In genomic region chr7:29865526-29865925, GRCh38 we compare ENCODE assay signal across 14 cellular contexts. TPM values are rescaled to one million over a fixed set of nuclear protein-coding genes. Genes with fewer than 3 reads are reported as not detected.
DNase-seq lines count a peak whose midpoint lies in the region; ATAC-seq, FAIRE-seq and TF ChIP-seq lines count a peak whose summit lies in the region.
"Had no signal": no experiment of that assay in that cellular context is flagged by ENCODE, and none has a peak within 500 bp of the region (broad histone marks: within the 10 kb centered on the region; RNA-seq: fewer than 3 reads in every experiment).

No MANE protein-coding gene starts in this region.

- H3K4me3 ChIP-seq in endothelial cell of umbilical vein (replicated peaks in 1 of 3; ENCODE audit: insufficient read depth in 1 of 3, low read depth in 1 of 3, low read length in 3 of 3) = no peak overlapping the region
- H3K4me3 ChIP-seq: BLaER1 had no signal

- no peak for TF ChIP-seq POLR2A in endothelial cell of umbilical vein (IDR thresholded peaks at IDR 0.05; ENCODE audit: low read depth, low read length)

- no peak overlapping the region for H3K9ac ChIP-seq in endothelial cell of umbilical vein (replicated peaks; ENCODE audit: extremely low read depth, insufficient read depth, low read length)
- H3K9ac ChIP-seq: BLaER1 had no signal

- no peaks in the 10 kb centered on the region for H3K9me3 Mint-ChIP-seq in T-helper 2 cell treated with Interferon-gamma antibody and Interleukin-4, amounts not matched to agents 5 μg/mL and 100 μg/mL, for 36 hours
- no peaks in the 10 kb centered on the region for H3K9me3 Mint-ChIP-seq in T-cell
- H3K9me3 Mint-ChIP-seq: activated naive CD4-positive, alpha-beta T cell treated with anti-CD3 and anti-CD28 coated beads for 36 hours; IgD-negative memory B cell; memory B cell had no signal

- H3K4me2 ChIP-seq in endothelial cell of umbilical vein (ENCODE audit: insufficient read depth, low read length) = no peak overlapping the region
- H3K4me2 ChIP-seq: BLaER1 had no signal

- no TSS peak for BruUV-seq in endothelial cell of umbilical vein (replicated peaks; lab: Mats Ljungman, UMichigan)

- H3K27ac Mint-ChIP-seq in T-helper 2 cell treated with Interferon-gamma antibody and Interleukin-4, amounts not matched to agents 5 μg/mL and 100 μg/mL, for 36 hours = no peak overlapping the region
- no peak overlapping the region for H3K27ac Mint-ChIP-seq in T-cell
- H3K27ac Mint-ChIP-seq: activated naive CD4-positive, alpha-beta T cell treated with anti-CD3 and anti-CD28 coated beads for 36 hours; IgD-negative memory B cell; memory B cell had no signal

- DNase-seq in AG08396 (ENCODE audit: low spot score) (peak; percentile 70), NCI-H226 (peak; percentile 67), endothelial cell of umbilical vein (ENCODE audit: low read depth, low spot score) (peak; percentile 79), lung microvascular endothelial cell (ENCODE audit: low read depth in 2 of 2) (peak; percentile 46 to 61), GOT3 (lab: John Stamatoyannopoulos, UW) (no peak), HuH-7 (ENCODE audit: low spot score) (no peak), T-cell (no peak)
- no peak for DNase-seq in T-helper 2 cell treated with Interferon-gamma antibody and Interleukin-4, amounts not matched to agents 5 μg/mL and 100 μg/mL, for 36 hours (ENCODE audit: low spot score)
- DNase-seq: activated CD4-positive, alpha-beta T cell treated with anti-CD3 and anti-CD28 coated beads for 1 hour; activated naive CD4-positive, alpha-beta T cell treated with anti-CD3 and anti-CD28 coated beads for 36 hours; SHP77 treated with DMSO at 0.1 percent for 48 hours had no signal

- CTCF ChIA-PET in endothelial cell of umbilical vein (lab: Charles Lee) = interaction anchor here (1.2 to 3.2 kb wide), 3 partner anchors 11 to 117 kb away, joined by 3 to 15 read pairs (median 4); no protein-coding TSS in a partner anchor
- CTCF ChIA-PET in T-cell (lab: Charles Lee) = no interaction called here

- no peaks in the 10 kb centered on the region for H3K79me2 ChIP-seq in endothelial cell of umbilical vein (ENCODE audit: control insufficient read depth, insufficient read depth, low read length)

- H3K27me3 Mint-ChIP-seq in T-helper 2 cell treated with Interferon-gamma antibody and Interleukin-4, amounts not matched to agents 5 μg/mL and 100 μg/mL, for 36 hours (ENCODE audit: low read depth) = peaks cover 10% of the 10 kb centered on the region
- H3K27me3 Mint-ChIP-seq in T-cell = peaks cover 0 to 11% of the 10 kb centered on the region in 2 donors

- peaks cover 0 to 3% of the 10 kb centered on the region in 2 experiments for H3K27me3 ChIP-seq in endothelial cell of umbilical vein (ENCODE audit: control insufficient read depth in 2 of 2, insufficient read depth in 2 of 2, low read length in 2 of 2)
- H3K27me3 ChIP-seq: BLaER1 had no signal

- H4K20me1 ChIP-seq in endothelial cell of umbilical vein (replicated peaks; ENCODE audit: control insufficient read depth, extremely low read depth, insufficient read depth, low read length) = no peaks in the 10 kb centered on the region
- H4K20me1 ChIP-seq: BLaER1 had no signal

- ATAC-seq in T-cell (replicated peaks in 1 of 4) = no peak

- dilution Hi-C loops in endothelial cell of umbilical vein (cut with MboI; ENCODE audit: extremely low pct_ligation_motif_present, low sequenced_read_pairs) = no loop called here

- no peaks in the 10 kb centered on the region for H3K9me3 ChIP-seq in endothelial cell of umbilical vein (replicated peaks; ENCODE audit: control insufficient read depth, insufficient read depth, low read length)
- H3K9me3 ChIP-seq: BLaER1 had no signal

- no peak overlapping the region for H3K4me3 Mint-ChIP-seq in T-helper 2 cell treated with Interferon-gamma antibody and Interleukin-4, amounts not matched to agents 5 μg/mL and 100 μg/mL, for 36 hours
- no peak overlapping the region for H3K4me3 Mint-ChIP-seq in T-cell
- H3K4me3 Mint-ChIP-seq: activated naive CD4-positive, alpha-beta T cell treated with anti-CD3 and anti-CD28 coated beads for 36 hours; IgD-negative memory B cell; memory B cell had no signal

- no peaks in the 10 kb centered on the region for H3K9me1 ChIP-seq in endothelial cell of umbilical vein (replicated peaks; ENCODE audit: control insufficient read depth, extremely low read depth, insufficient read depth, low read length)

- no peaks in the 10 kb centered on the region for H3K4me1 Mint-ChIP-seq in T-helper 2 cell treated with Interferon-gamma antibody and Interleukin-4, amounts not matched to agents 5 μg/mL and 100 μg/mL, for 36 hours (ENCODE audit: low read depth)
- H3K4me1 Mint-ChIP-seq in T-cell = peaks cover 0 to 2% (median 0%) of the 10 kb centered on the region in 3 donors
- H3K4me1 Mint-ChIP-seq: IgD-negative memory B cell, memory B cell had no signal

- H3K36me3 ChIP-seq in endothelial cell of umbilical vein (ENCODE audit: control insufficient read depth in 2 of 2, extremely low read depth in 1 of 2, insufficient read depth in 2 of 2, low read length in 2 of 2) = no peaks in the 10 kb centered on the region
- H3K36me3 ChIP-seq: BLaER1 had no signal

- peak; percentile 89 for FAIRE-seq in endothelial cell of umbilical vein (lab: Jason Lieb, UNC)

- no peak overlapping the region for H3K27ac ChIP-seq in endothelial cell of umbilical vein (ENCODE audit: insufficient read depth, low read depth, low read length)
- H3K27ac ChIP-seq: BLaER1 had no signal

- H3K36me3 Mint-ChIP-seq in T-helper 2 cell treated with Interferon-gamma antibody and Interleukin-4, amounts not matched to agents 5 μg/mL and 100 μg/mL, for 36 hours (ENCODE audit: low read depth) = no peaks in the 10 kb centered on the region
- no peaks in the 10 kb centered on the region for H3K36me3 Mint-ChIP-seq in T-cell
- H3K36me3 Mint-ChIP-seq: memory B cell had no signal

- H2AFZ ChIP-seq in endothelial cell of umbilical vein (ENCODE audit: low read depth, low read length) = no peak overlapping the region

- peaks cover 18% of the 10 kb centered on the region for H3K4me1 ChIP-seq in endothelial cell of umbilical vein (ENCODE audit: control insufficient read depth, extremely low read depth, insufficient read depth, low read length)
- H3K4me1 ChIP-seq: BLaER1 had no signal

- intact Hi-C loops in endothelial cell of umbilical vein (cut with micrococcal nuclease) = no loop called here

- TF ChIP-seq CTCF in endothelial cell of umbilical vein (IDR thresholded peaks at IDR 0.05; ENCODE audit: extremely low read depth in 1 of 2, insufficient read depth in 1 of 2, low read depth in 1 of 2, low read length in 2 of 2) = no peak

- POLR2A ChIA-PET in endothelial cell of umbilical vein (lab: Charles Lee) (no interaction called here), T-cell (lab: Charles Lee) (no interaction called here)

TF ChIP-seq in endothelial cell of umbilical vein, 7 proteins besides CTCF, POLR2A, EP300 and RAD21:
- TF ChIP-seq FOS (IDR thresholded peaks at IDR 0.05; ENCODE audit: borderline replicate concordance, insufficient read depth, low read length) (peak; percentile 67), JUN (IDR thresholded peaks at IDR 0.05; ENCODE audit: borderline replicate concordance, insufficient read depth, insufficient read length, low read depth) (no peak), POLR2AphosphoS5 (IDR thresholded peaks at IDR 0.05; ENCODE audit: insufficient read depth, low read depth, low read length) (peak; percentile 30)

RNA-seq across cellular contexts. Expression of gene WIPF3, which starts 59.2 kb away (rescaled TPM):
- 0.35 TPM in 1 of 2 replicates, not detected in the other for total RNA-seq in endothelial cell of umbilical vein
- 0.01 and 0.03 TPM in 2 replicates for polyA plus RNA-seq in endothelial cell of umbilical vein
- polyA plus RNA-seq in endothelial cell of umbilical vein (2011; cell fraction: cytosol; rRNA removed) = 0.05 and 0.07 TPM in 2 replicates
- polyA plus RNA-seq in endothelial cell of umbilical vein (2011; cell fraction: nucleus; rRNA removed) = 0.03 and 0.08 TPM in 2 replicates
- 0.04 TPM in 1 of 2 replicates, not detected in the other for polyA plus RNA-seq in endothelial cell of umbilical vein (2012)
- 0.06 TPM in 1 of 2 replicates, not detected in the other for polyA minus RNA-seq in endothelial cell of umbilical vein
- not detected for polyA minus RNA-seq in endothelial cell of umbilical vein (2011; cell fraction: cytosol; rRNA and poly(A)+ RNA removed)
- polyA minus RNA-seq in endothelial cell of umbilical vein (2011; cell fraction: nucleus; rRNA and poly(A)+ RNA removed) = not detected in 2 replicates
- total RNA-seq in lung microvascular endothelial cell = not detected in 2 replicates
- total RNA-seq in T-cell = under 1 TPM in 3 of 5 donors, not detected in 2; 0.06 to 0.16 (median 0.07) TPM
- total RNA-seq: activated naive CD4-positive, alpha-beta T cell treated with anti-CD3 and anti-CD28 coated beads for 36 hours had no signal
- polyA plus RNA-seq: IgD-negative memory B cell had no signal

Comparison
In these comparisons a context has a peak if more than half of its experiments do, and no peak if none do; other contexts are left out.
1. DNase-seq: peak in AG08396 (single experiment), NCI-H226 (single experiment), endothelial cell of umbilical vein (single experiment) and lung microvascular endothelial cell (2 of 2); none in GOT3 (single experiment), HuH-7 (single experiment), T-helper 2 cell treated with Interferon-gamma antibody and Interleukin-4, amounts not matched to agents 5 μg/mL and 100 μg/mL, for 36 hours (single experiment) and T-cell (0 of 34).